ENCODE assay signal across 14 cellular contexts in genomic region chr13:90015565-90016507, GRCh38.
"Had no signal": no experiment of that assay in that cellular context is flagged by ENCODE, and none has a peak within 500 bp of the region (broad histone marks: within the 10 kb centered on the region; RNA-seq: fewer than 3 reads in every experiment).

No MANE protein-coding gene starts in this region.

- H3K79me2 ChIP-seq: parathyroid adenoma had no signal

- FAIRE-seq: urothelium cell line had no signal

- H3K36me3 ChIP-seq: left ventricle myocardium inferior, neutrophil, tibial artery had no signal

- H3K27ac ChIP-seq: left ventricle myocardium inferior, neutrophil, parathyroid adenoma, tibial artery had no signal

- H3K4me1 ChIP-seq: left ventricle myocardium inferior, parathyroid adenoma, tibial artery had no signal

- DNase-seq: activated naive CD8-positive, alpha-beta T cell treated with anti-CD3 and anti-CD28 coated beads, Interleukin-2, amount 10 ng/mL, durations not matched to agents 7 days and 5 days; hippocampal formation; kidney; left ventricle myocardium inferior; mucosa of descending colon; naive thymus-derived CD8-positive, alpha-beta T cell; stimulated activated CD4-positive, alpha-beta T cell treated with anti-CD3 and anti-CD28 coated beads, Interleukin-15, amount 100 ng/mL, for 24 hours; stimulated activated CD4-positive, alpha-beta T cell treated with anti-CD3 and anti-CD28 coated beads, Interleukin-4, amount 100 ng/mL, for 1 hour; stimulated activated naive B cell treated with anti-CD40 and anti-IgM and Interleukin-4, amounts not matched to agents 10 μg/mL and 1 μg/mL and 100 μg/mL, for 72 hours; tibial artery had no signal

- H3K9me3 ChIP-seq: mucosa of descending colon, neutrophil had no signal

- ATAC-seq: activated CD4-positive, CD25-positive, alpha-beta regulatory T cell treated with anti-CD3 and anti-CD28 coated beads, Interleukin-2, amount 50 U/mL, for 24 hours; mucosa of descending colon; naive thymus-derived CD8-positive, alpha-beta T cell; stimulated activated naive B cell treated with anti-CD40 and anti-IgM and Interleukin-4, amounts not matched to agents 10 μg/mL and 1 μg/mL and 100 μg/mL, for 72 hours had no signal

- H3K27me3 ChIP-seq: neutrophil, tibial artery had no signal

- H3K4me3 ChIP-seq: left ventricle myocardium inferior, mucosa of descending colon, tibial artery had no signal

- H3K9ac ChIP-seq: parathyroid adenoma had no signal

- H2AFZ ChIP-seq: parathyroid adenoma had no signal
